In the genomic region with DNA sequence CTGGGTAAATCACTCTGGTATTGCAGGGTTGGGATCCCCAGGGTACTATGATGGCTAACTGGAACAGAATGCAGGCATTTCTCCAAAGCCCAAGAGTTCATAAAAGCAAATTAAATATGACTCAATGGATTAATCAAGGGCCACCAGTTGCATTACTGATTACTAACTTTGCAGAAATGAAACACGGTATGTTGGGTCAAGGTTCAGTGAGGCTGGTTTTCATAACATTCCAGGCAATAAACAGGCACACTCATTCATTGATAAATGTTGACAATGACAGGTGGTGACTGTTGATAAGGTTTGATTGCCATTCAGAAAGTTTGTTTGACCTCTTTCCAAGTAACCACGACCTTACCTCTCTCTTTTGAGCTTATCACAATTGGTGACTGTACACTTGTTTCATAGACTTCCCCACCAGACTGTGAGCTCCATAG, we compare ENCODE assay signal across 1 cellular context.
TF ChIP-seq lines count a peak whose summit lies in the region.

No MANE protein-coding gene starts in this region.

TF ChIP-seq in GM12878, 131 proteins besides CTCF, POLR2A, EP300 and RAD21:
- TF ChIP-seq TAF1 (IDR thresholded peaks at IDR 0.05; ENCODE audit: borderline replicate concordance, low read depth, low read length) = no peak
- TF ChIP-seq HDGF (IDR thresholded peaks at IDR 0.05) = peak; percentile 24; the same call in 1 of the 2 replicates
- TF ChIP-seq DPF2 (IDR thresholded peaks at IDR 0.05) = no peak
- 0 out of 2 replicates have a peak, but pooled peaks have one; percentile 49 for TF ChIP-seq NR2F1 (conservative IDR thresholded peaks at IDR 0.05)
- TF ChIP-seq, protein P1, sequence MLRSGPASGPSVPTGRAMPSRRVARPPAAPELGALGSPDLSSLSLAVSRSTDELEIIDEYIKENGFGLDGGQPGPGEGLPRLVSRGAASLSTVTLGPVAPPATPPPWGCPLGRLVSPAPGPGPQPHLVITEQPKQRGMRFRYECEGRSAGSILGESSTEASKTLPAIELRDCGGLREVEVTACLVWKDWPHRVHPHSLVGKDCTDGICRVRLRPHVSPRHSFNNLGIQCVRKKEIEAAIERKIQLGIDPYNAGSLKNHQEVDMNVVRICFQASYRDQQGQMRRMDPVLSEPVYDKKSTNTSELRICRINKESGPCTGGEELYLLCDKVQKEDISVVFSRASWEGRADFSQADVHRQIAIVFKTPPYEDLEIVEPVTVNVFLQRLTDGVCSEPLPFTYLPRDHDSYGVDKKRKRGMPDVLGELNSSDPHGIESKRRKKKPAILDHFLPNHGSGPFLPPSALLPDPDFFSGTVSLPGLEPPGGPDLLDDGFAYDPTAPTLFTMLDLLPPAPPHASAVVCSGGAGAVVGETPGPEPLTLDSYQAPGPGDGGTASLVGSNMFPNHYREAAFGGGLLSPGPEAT (IDR thresholded peaks at IDR 0.05; ENCODE audit: low read depth) = 0 out of 2 replicates have a peak, but pooled peaks have one; percentile 38
- TF ChIP-seq SMAD1 (IDR thresholded peaks at IDR 0.05; ENCODE audit: low read depth, partially characterized antibody) = peak; percentile 70
